Comparison of ENCODE assay signal across 8 cellular contexts in the genomic region with DNA sequence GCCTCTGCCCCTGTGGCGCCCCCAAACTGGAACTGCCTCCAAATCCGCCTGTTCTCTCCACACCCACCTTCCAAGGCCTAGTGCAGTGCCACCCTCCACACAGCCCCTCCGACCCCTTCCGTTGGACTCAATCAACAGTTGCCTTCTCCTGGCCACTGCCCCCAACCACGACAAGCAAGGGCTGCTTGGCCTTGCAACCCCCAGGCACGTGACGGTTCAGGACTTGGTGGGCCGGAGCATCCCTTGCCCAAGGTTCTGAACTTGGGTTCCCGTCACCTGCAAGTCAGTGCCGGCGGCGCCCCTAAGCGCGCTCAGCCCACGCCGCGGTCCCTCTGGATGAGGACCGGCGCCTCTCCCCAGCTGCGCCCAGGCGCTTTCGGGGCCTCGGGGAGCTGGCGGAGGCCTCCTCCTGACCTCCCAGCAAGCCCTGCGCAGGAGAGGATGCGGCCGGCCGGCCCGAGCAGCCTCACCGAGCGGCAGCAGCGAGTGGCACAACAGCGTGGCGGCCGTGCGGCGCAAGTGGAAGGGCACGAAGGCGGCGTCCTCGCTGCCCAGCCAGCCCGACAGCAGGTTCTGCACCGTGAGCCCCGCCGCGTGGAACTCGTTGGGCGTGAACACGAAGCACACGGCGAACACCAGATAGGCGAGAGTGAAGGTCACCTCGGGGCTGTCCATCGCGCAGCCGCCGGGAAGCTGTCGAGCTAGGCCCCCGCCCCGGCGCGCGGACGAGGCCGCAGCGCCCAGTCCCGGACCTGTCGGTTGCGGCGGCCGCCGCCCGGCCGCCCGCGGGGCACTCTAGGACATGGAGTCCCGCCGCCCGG. TPM values are rescaled to one million over a fixed set of nuclear protein-coding genes. Genes with fewer than 3 reads are reported as not detected.
DNase-seq lines count a peak whose midpoint lies in the region; ATAC-seq and TF ChIP-seq lines count a peak whose summit lies in the region.

No MANE protein-coding gene starts in this region.

- H3K36me3 Mint-ChIP-seq in activated CD8-positive, alpha-beta T cell treated with anti-CD3 and anti-CD28 coated beads for 36 hours (ENCODE audit: low read depth): peaks cover 46% of the 10 kb centered on the region

- peak overlapping the region; percentile 95 for H3K27ac Mint-ChIP-seq in activated CD8-positive, alpha-beta T cell treated with anti-CD3 and anti-CD28 coated beads for 36 hours

- WGBS in thymus: 1% methylated on average over 79 of the region's 79 CpGs

- peaks cover 12% of the 10 kb centered on the region for H3K4me1 ChIP-seq in HUES48 (ENCODE audit: control insufficient read depth, insufficient read depth, low read length)
- peaks cover 29% of the 10 kb centered on the region for H3K4me1 ChIP-seq in thymus (ENCODE audit: control insufficient read depth, insufficient read depth, low read length)

- H3K9me3 Mint-ChIP-seq in activated CD8-positive, alpha-beta T cell treated with anti-CD3 and anti-CD28 coated beads for 36 hours: no peaks in the 10 kb centered on the region

- peak overlapping the region; percentile 67 for H3K27ac ChIP-seq in HUES48 (ENCODE audit: low read depth, low read length)
- H3K27ac ChIP-seq in epithelial cell of prostate: peak overlapping the region; percentile 87
- peak overlapping the region; percentile 87 for H3K27ac ChIP-seq in thymus (ENCODE audit: low read depth)

- CTCF ChIA-PET in activated CD8-positive, alpha-beta T cell treated with anti-CD3 and anti-CD28 coated beads for 36 hours (lab: Charles Lee): interaction anchor here (2.0 to 15.4 kb wide), 4 partner anchors 9 to 28 kb away, joined by 5 to 257 read pairs (median 8); no protein-coding TSS in a partner anchor

- peak; percentile 4 for ATAC-seq in GM19452 (IDR thresholded peaks at IDR 0.05; ENCODE audit: unreplicated experiment)
- ATAC-seq in activated CD8-positive, alpha-beta T cell treated with anti-CD3 and anti-CD28 coated beads for 36 hours: peak; percentile 16

- H3K27me3 Mint-ChIP-seq in activated CD8-positive, alpha-beta T cell treated with anti-CD3 and anti-CD28 coated beads for 36 hours: no peaks in the 10 kb centered on the region

- peak overlapping the region; percentile 93 for H3K4me3 Mint-ChIP-seq in activated CD8-positive, alpha-beta T cell treated with anti-CD3 and anti-CD28 coated beads for 36 hours

- peaks cover 50% of the 10 kb centered on the region for H3K36me3 ChIP-seq in HUES48 (ENCODE audit: control insufficient read depth, insufficient read depth, low read length)
- peaks cover 39% of the 10 kb centered on the region for H3K36me3 ChIP-seq in thymus (ENCODE audit: control insufficient read depth, insufficient read depth)

- no peak for TF ChIP-seq CTCF in activated CD8-positive, alpha-beta T cell treated with anti-CD3 and anti-CD28 coated beads for 36 hours (IDR thresholded peaks at IDR 0.05)

- H3K9me3 ChIP-seq in HUES48 (ENCODE audit: control insufficient read depth, insufficient read depth, low read length) (no peaks in the 10 kb centered on the region), thymus (ENCODE audit: control insufficient read depth) (no peaks in the 10 kb centered on the region)

- H3K27me3 ChIP-seq in HUES48 (ENCODE audit: control insufficient read depth, insufficient read depth, low read length): no peaks in the 10 kb centered on the region
- H3K27me3 ChIP-seq in thymus (ENCODE audit: control insufficient read depth, insufficient read depth): no peaks in the 10 kb centered on the region

- H3K4me3 ChIP-seq in HUES48 (ENCODE audit: low read depth, low read length): peak overlapping the region; percentile 94
- peak overlapping the region; percentile 72 for H3K4me3 ChIP-seq in thymus (ENCODE audit: low read length)

- DNase-seq in DMS53 treated with DMSO at 0.1 percent for 48 hours (lab: John Stamatoyannopoulos, UW; ENCODE audit: unreplicated experiment) (peak; percentile 36), epithelial cell of prostate (ENCODE audit: low read depth, low spot score) (no peak), mucosa of gallbladder (ENCODE audit: low spot score) (peak; percentile 37), SIG-M5 (lab: John Stamatoyannopoulos, UW) (no peak)
- peak; percentile 62 for DNase-seq in activated CD8-positive, alpha-beta T cell treated with anti-CD3 and anti-CD28 coated beads for 36 hours

- POLR2A ChIA-PET in activated CD8-positive, alpha-beta T cell treated with anti-CD3 and anti-CD28 coated beads for 36 hours (lab: Charles Lee): interaction anchor here (0.9 to 11.2 kb wide), 10 partner anchors 10 to 153 kb away, joined by 3 to 190 read pairs (median 5); a partner anchor contains a TSS

- peak overlapping the region; percentile 78 for H3K9ac ChIP-seq in HUES48 (ENCODE audit: low read depth, low read length)

- H3K4me1 Mint-ChIP-seq in activated CD8-positive, alpha-beta T cell treated with anti-CD3 and anti-CD28 coated beads for 36 hours (ENCODE audit: low read depth): peaks cover 41% of the 10 kb centered on the region

- intact Hi-C loops in activated CD8-positive, alpha-beta T cell treated with anti-CD3 and anti-CD28 coated beads for 36 hours (cut with micrococcal nuclease): no loop called here

RNA-seq across cellular contexts. Expression of a gene that starts 0.8 kb away (rescaled TPM):
- 10 to 100 TPM; 17.8 to 18.2 TPM for total RNA-seq in activated CD8-positive, alpha-beta T cell treated with anti-CD3 and anti-CD28 coated beads for 36 hours
- 60.5 TPM for total RNA-seq in mucosa of gallbladder
- 23.2 TPM for polyA plus RNA-seq in thymus

RNA-seq across cellular contexts. Expression of a gene that starts 0.9 kb away (rescaled TPM):
- total RNA-seq in activated CD8-positive, alpha-beta T cell treated with anti-CD3 and anti-CD28 coated beads for 36 hours: 100 to 1,000 TPM; 190 to 200 TPM
- 16.2 TPM for total RNA-seq in mucosa of gallbladder
- 46.7 TPM for polyA plus RNA-seq in thymus

RNA-seq across cellular contexts. Expression of a gene that starts 8.3 kb away (rescaled TPM):
- 100 to 1,000 TPM; 115 to 117 TPM for total RNA-seq in activated CD8-positive, alpha-beta T cell treated with anti-CD3 and anti-CD28 coated beads for 36 hours
- 26.4 TPM for total RNA-seq in mucosa of gallbladder
- polyA plus RNA-seq in thymus: 53.1 TPM

RNA-seq across cellular contexts. Expression of a gene that starts 36.3 kb away (rescaled TPM):
- 1 to 10 TPM; 1.2 to 1.8 TPM for total RNA-seq in activated CD8-positive, alpha-beta T cell treated with anti-CD3 and anti-CD28 coated beads for 36 hours
- 1.6 TPM for total RNA-seq in mucosa of gallbladder
- 2.0 TPM for polyA plus RNA-seq in thymus

Comparison
In these comparisons a context has a peak if more than half of its experiments do, and no peak if none do; other contexts are left out.
1. DNase-seq: peak in DMS53 treated with DMSO at 0.1 percent for 48 hours (single experiment), activated CD8-positive, alpha-beta T cell treated with anti-CD3 and anti-CD28 coated beads for 36 hours (single experiment) and mucosa of gallbladder (single experiment); none in epithelial cell of prostate (single experiment) and SIG-M5 (single experiment).
2. RNA of a gene that starts 0.9 kb away (total RNA-seq): 190 to 200 TPM in activated CD8-positive, alpha-beta T cell treated with anti-CD3 and anti-CD28 coated beads for 36 hours; 16.2 TPM in mucosa of gallbladder (single experiment); every median in the first group is over 10 times any median in the second.
3. Peak in every context shown above with its lines, with median percentiles within 50 percentile points of each other: H3K27ac ChIP-seq.